In genomic region chr10:110704070-110704469, GRCh38 we compare ENCODE assay signal across 28 cellular contexts. TPM values are rescaled to one million over a fixed set of nuclear protein-coding genes. Genes with fewer than 3 reads are reported as not detected.
DNase-seq lines count a peak whose midpoint lies in the region; ATAC-seq, FAIRE-seq and TF ChIP-seq lines count a peak whose summit lies in the region.
"Had no signal": no experiment of that assay in that cellular context is flagged by ENCODE, and none has a peak within 500 bp of the region (broad histone marks: within the 10 kb centered on the region; RNA-seq: fewer than 3 reads in every experiment).

No MANE protein-coding gene starts in this region.

- peaks cover 54% of the 10 kb centered on the region for H3K4me1 ChIP-seq in cardiac muscle cell (ENCODE audit: low read depth)
- H3K4me1 ChIP-seq in heart right ventricle = peaks cover 3 to 69% (median 23%) of the 10 kb centered on the region in 9 donors
- peaks cover 0 to 43% of the 10 kb centered on the region in 2 donors for H3K4me1 ChIP-seq in right atrium auricular region
- peaks cover 10% of the 10 kb centered on the region for H3K4me1 ChIP-seq in right cardiac atrium (ENCODE audit: control insufficient read depth, insufficient read depth, low read length)
- peaks cover 4 to 8% of the 10 kb centered on the region in 2 experiments; a peak in 4 of 5 replicates for H3K4me1 ChIP-seq in K562 (replicated peaks in 1 of 2; ENCODE audit: control insufficient read depth in 2 of 2, insufficient read depth in 2 of 2, low read length in 2 of 2)
- H3K4me1 ChIP-seq: BE2C had no signal

- no peak for TF ChIP-seq EP300 in K562 (IDR thresholded peaks at IDR 0.05; ENCODE audit: low read length)

- no peaks in the 10 kb centered on the region for H3K9me3 ChIP-seq in cardiac muscle cell (ENCODE audit: low read depth)
- H3K9me3 ChIP-seq in heart right ventricle = peaks cover 0 to 6% (median 0%) of the 10 kb centered on the region in 11 donors
- no peaks in the 10 kb centered on the region for H3K9me3 ChIP-seq in right atrium auricular region
- no peaks in the 10 kb centered on the region for H3K9me3 ChIP-seq in right cardiac atrium (ENCODE audit: control insufficient read depth, low read length)
- no peaks in the 10 kb centered on the region for H3K9me3 ChIP-seq in K562 (replicated peaks; ENCODE audit: control insufficient read depth, insufficient read depth, low read depth, low read length)
- H3K9me3 ChIP-seq: BE2C, BLaER1 had no signal

- TF ChIP-seq RAD21 in K562 (CRISPR knock-in tag; conservative IDR thresholded peaks at IDR 0.05 in 1 of 2, IDR thresholded peaks at IDR 0.05 in 1 of 2) = no peak

- no peak overlapping the region for H2AFZ ChIP-seq in K562 (ENCODE audit: low read depth, low read length)

- H3K27me3 ChIP-seq in cardiac muscle cell (no peaks in the 10 kb centered on the region), heart right ventricle (no peaks in the 10 kb centered on the region), right atrium auricular region (no peaks in the 10 kb centered on the region), right cardiac atrium (ENCODE audit: control insufficient read depth, insufficient read depth) (no peaks in the 10 kb centered on the region), K562 (ENCODE audit: control insufficient read depth in 2 of 2, insufficient read depth in 2 of 2, low read length in 2 of 2) (no peaks in the 10 kb centered on the region)
- H3K27me3 ChIP-seq: BE2C, BLaER1 had no signal

- peaks cover 9% of the 10 kb centered on the region; the same call in 1 of the 3 replicates for H3K79me2 ChIP-seq in K562 (ENCODE audit: control insufficient read depth, insufficient read depth, low read length)

- TF ChIP-seq POLR2A in K562 (conservative IDR thresholded peaks at IDR 0.05) = no peak

- ATAC-seq in heart right ventricle (no peak), right cardiac atrium (no peak), K562 (no peak), GM19467 (IDR thresholded peaks at IDR 0.05; ENCODE audit: unreplicated experiment) (no peak)
- ATAC-seq: GM12878 had no signal

- H3K4me2 ChIP-seq in K562 (ENCODE audit: insufficient read depth, low read length) = no peak overlapping the region
- H3K4me2 ChIP-seq: BLaER1 had no signal

- POLR2A ChIA-PET in K562 (lab: Yijun Ruan, JAX) = no interaction called here

- H3K36me3 ChIP-seq in cardiac muscle cell (no peaks in the 10 kb centered on the region), heart right ventricle (no peaks in the 10 kb centered on the region), right atrium auricular region (no peaks in the 10 kb centered on the region), K562 (ENCODE audit: control insufficient read depth, insufficient read depth, low read length) (no peaks in the 10 kb centered on the region)
- H3K36me3 ChIP-seq: BE2C, BLaER1 had no signal

- no peak overlapping the region for H3K9ac ChIP-seq in K562 (ENCODE audit: insufficient read depth in 1 of 2, low read depth in 2 of 2, low read length in 2 of 2)
- H3K9ac ChIP-seq: BLaER1 had no signal

- BruUV-seq in K562 (replicated peaks; lab: Mats Ljungman, UMichigan) = no TSS peak

- H3K27ac ChIP-seq in cardiac muscle cell (peak overlapping the region; percentile 67), heart right ventricle (peak overlapping the region in 1 of 10 donors; percentile 83), right atrium auricular region (peak overlapping the region; percentile 80 to 86), right cardiac atrium (ENCODE audit: low read length) (no peak overlapping the region), K562 (ENCODE audit: extremely low read depth, low read depth, low read length) (no peak overlapping the region)
- H3K27ac ChIP-seq: BLaER1 had no signal

- H3K9me1 ChIP-seq in K562 (ENCODE audit: control insufficient read depth, insufficient read depth, low read length) = no peaks in the 10 kb centered on the region

- in situ Hi-C loops in K562 (cut with MboI) = no loop called here

- no peak for TF ChIP-seq CTCF in cardiac muscle cell (IDR thresholded peaks at IDR 0.05; ENCODE audit: low read depth, low read length)
- TF ChIP-seq CTCF in heart right ventricle (IDR thresholded peaks at IDR 0.05) = no peak
- no peak for TF ChIP-seq CTCF in right atrium auricular region (IDR thresholded peaks at IDR 0.05)
- TF ChIP-seq CTCF in K562 (IDR thresholded peaks at IDR 0.05 in 2 of 3, conservative IDR thresholded peaks at IDR 0.05 in 1 of 3; ENCODE audit: insufficient read depth in 2 of 3, low read depth in 1 of 3, low read length in 3 of 3) = no peak

- intact Hi-C loops in heart right ventricle (cut with DNase I) = no loop called here
- intact Hi-C loops in right cardiac atrium (cut with DNase I) = no loop called here
- intact Hi-C loops in K562 (cut with micrococcal nuclease) = no loop called here

- no peaks in the 10 kb centered on the region for H4K20me1 ChIP-seq in K562 (replicated peaks; ENCODE audit: control insufficient read depth, insufficient read depth, low read length)
- H4K20me1 ChIP-seq: BLaER1 had no signal

- CTCF ChIA-PET in K562 (lab: Yijun Ruan, JAX; ENCODE audit: low intra/inter-chr PET ratio) = no interaction called here

- DNase-seq in cardiac muscle cell (ENCODE audit: low read depth in 1 of 2, low spot score in 1 of 2) (no peak), heart right ventricle (no peak), right atrium auricular region (ENCODE audit: low spot score) (no peak), right cardiac atrium (no peak), K562 (ENCODE audit: extremely low read depth in 1 of 4, low spot score in 3 of 4) (no peak), NCI-H1930 (lab: John Stamatoyannopoulos, UW) (no peak)
- DNase-seq: 8988T; ACHN; BE2C; C1 segment of cervical spinal cord; CD4-positive, alpha-beta memory T cell; CD4-positive, CD25-positive, alpha-beta regulatory T cell; CD8-positive, alpha-beta memory T cell; COR-L47; DMS 273 treated with DMSO at 0.1 percent for 48 hours; DMS153; DMS53; DMS79; DND-41; EL; GDM1 had no signal

- no peak for FAIRE-seq in K562 (lab: Jason Lieb, UNC)
- FAIRE-seq: A204.1, GM12878, GM12892, GM18507 had no signal

- H3K4me3 ChIP-seq in cardiac muscle cell (no peak overlapping the region), heart right ventricle (no peak overlapping the region), right atrium auricular region (no peak overlapping the region), right cardiac atrium (ENCODE audit: low read length) (no peak overlapping the region), K562 (no peak overlapping the region)
- H3K4me3 ChIP-seq: BLaER1, GM12878 had no signal

TF ChIP-seq in K562, 482 proteins besides CTCF, POLR2A, EP300 and RAD21 (continues in another document):
- TF ChIP-seq PREB (CRISPR knock-in tag; IDR thresholded peaks at IDR 0.05) = no peak
- TF ChIP-seq EZH2 (IDR thresholded peaks at IDR 0.05; ENCODE audit: borderline replicate concordance, low read depth, low read length) = no peak
- TF ChIP-seq NFIC (IDR thresholded peaks at IDR 0.05) = peak; percentile 55; the same call in 1 of the 2 replicates
- no peak for TF ChIP-seq ZNF324 (CRISPR knock-in tag; IDR thresholded peaks at IDR 0.05)
- no peak for TF ChIP-seq BHLHE40 (IDR thresholded peaks at IDR 0.05; ENCODE audit: low read length)
- TF ChIP-seq HMG20B (CRISPR knock-in tag; IDR thresholded peaks at IDR 0.05) = no peak
- no peak for TF ChIP-seq SPI1 (IDR thresholded peaks at IDR 0.05; ENCODE audit: borderline replicate concordance, low read depth, low read length)
- no peak for TF ChIP-seq CBFA2T2 (conservative IDR thresholded peaks at IDR 0.05)
- TF ChIP-seq MEF2A (IDR thresholded peaks at IDR 0.05; ENCODE audit: control insufficient read depth, low read depth, low read length) = no peak
- TF ChIP-seq DLX4 (CRISPR knock-in tag; IDR thresholded peaks at IDR 0.05) = no peak
- peak; percentile 47 for TF ChIP-seq RBM25 (IDR thresholded peaks at IDR 0.05; ENCODE audit: low read depth, low read length, severe bottlenecking)
- no peak for TF ChIP-seq NFIX (CRISPR knock-in tag; IDR thresholded peaks at IDR 0.05; ENCODE audit: low read depth)

RNA-seq across cellular contexts. Expression of gene RBM20, which starts 59.9 kb away (rescaled TPM):
- total RNA-seq in cardiac muscle cell (23.0 and 28.5 TPM in 2 replicates), heart right ventricle (100 to 1,000 TPM in 8 of 10 donors, 10 to 100 TPM in 2; 69.4 to 186 (median 145) TPM), right atrium auricular region (10 to 100 TPM; 51.7 to 59.9 TPM), right cardiac atrium (10 to 100 TPM; 51.5 to 92.0 (median 74.2) TPM), K562 (2014; rRNA removed) (2.7 and 3.0 TPM in 2 replicates), K562 (2014; rRNA removed; fragmentation: Illumina TruSeq; extraction: Trizol) (3.2 TPM in 2 replicates), K562 (2015; rRNA removed; fragmentation: Illumina TruSeq; extraction: Trizol) (3.2 and 3.4 TPM in 2 replicates), K562 (2021) (4.6 and 5.7 TPM in 2 replicates)
- polyA plus RNA-seq in cardiac muscle cell (12.7 and 19.2 TPM in 2 replicates), heart right ventricle (10 to 100 TPM; 10.1 to 61.9 TPM), right cardiac atrium (34.3 TPM), K562 (2011; rRNA removed) (2.6 and 3.1 TPM in 2 replicates), K562 (2014; fragmentation: Illumina TruSeq; extraction: Trizol) (4.6 and 4.8 TPM in 2 replicates), K562 (2014; fragmentation: Nextera tagmentation; extraction: Ambion mirVana) (under 1 TPM; 0.63 to 0.68 TPM), K562 (2014; rRNA removed) (3.7 and 4.7 TPM in 2 replicates)
- 20.1 and 23.9 TPM in 2 replicates for total RNA-seq in K562 (2011; cell fraction: chromatin; rRNA removed; ENCODE audit: low replicate concordance)
- total RNA-seq in K562 (2011; cell fraction: nucleolus; rRNA removed) = 9.9 and 13.2 TPM in 2 replicates
- 17.7 and 34.0 TPM in 2 replicates for total RNA-seq in K562 (2011; cell fraction: nucleoplasm; rRNA removed)
- polyA plus RNA-seq in K562 (2011; cell fraction: cytosol; rRNA removed) = 1.3 and 1.9 TPM in 2 replicates
- polyA plus RNA-seq in K562 (2011; cell fraction: nucleus; rRNA removed) = 9.8 and 13.1 TPM in 2 replicates
- polyA plus RNA-seq in K562 (2012) = 2.8 and 4.2 TPM in 2 replicates
- polyA minus RNA-seq in K562 (2011; rRNA and poly(A)+ RNA removed) = 3.5 and 4.8 TPM in 2 replicates
- polyA minus RNA-seq in K562 (2011; cell fraction: cytosol; rRNA and poly(A)+ RNA removed) = 2.2 and 3.1 TPM in 2 replicates
- polyA minus RNA-seq in K562 (2011; cell fraction: nucleus; rRNA and poly(A)+ RNA removed) = 6.5 and 9.7 TPM in 2 replicates
- total RNA-seq: CD4-positive, alpha-beta memory T cell had no signal
- polyA plus RNA-seq: CD14-positive monocyte; CD8-positive, alpha-beta memory T cell had no signal

Comparison
In these comparisons a context has a peak if more than half of its experiments do, and no peak if none do; other contexts are left out.
1. H3K27ac ChIP-seq: peak in cardiac muscle cell (single experiment) and right atrium auricular region (2 of 2); none in right cardiac atrium (single experiment) and K562 (single experiment).